ENCODE assay signal across 21 cellular contexts in the genomic region with DNA sequence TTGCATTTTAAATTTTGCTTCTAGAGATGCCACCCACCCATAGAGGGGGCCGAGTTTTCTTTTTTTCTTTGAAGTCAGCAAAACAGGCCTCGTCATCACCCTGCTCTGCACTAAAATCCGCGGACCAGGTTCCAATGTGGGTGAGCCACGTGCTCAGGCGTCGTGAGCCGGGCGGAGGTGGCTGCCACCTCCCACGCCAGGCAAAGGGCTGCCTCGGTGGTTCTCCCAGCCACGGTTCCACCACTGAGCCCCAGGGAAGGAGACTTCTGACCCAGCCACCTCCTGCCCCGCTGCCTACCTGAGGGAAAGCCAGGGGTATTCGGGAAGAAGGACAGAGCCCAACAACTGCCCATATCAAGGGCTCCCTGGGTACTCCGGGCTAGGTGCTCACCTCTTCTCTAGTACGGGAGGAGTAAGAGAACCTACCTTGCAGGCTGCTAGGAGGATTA. TPM values are rescaled to one million over a fixed set of nuclear protein-coding genes. Genes with fewer than 3 reads are reported as not detected.
DNase-seq lines count a peak whose midpoint lies in the region; ATAC-seq, FAIRE-seq and TF ChIP-seq lines count a peak whose summit lies in the region.
"Had no signal": no experiment of that assay in that cellular context is flagged by ENCODE, and none has a peak within 500 bp of the region (broad histone marks: within the 10 kb centered on the region; RNA-seq: fewer than 3 reads in every experiment).

No MANE protein-coding gene starts in this region.

- in situ Hi-C loops in K562 (cut with MboI) = no loop called here

- no peaks in the 10 kb centered on the region for H3F3A ChIP-seq in PC-3 (ENCODE audit: low read length, unreplicated experiment)

- H3K9me3 ChIP-seq in K562 (replicated peaks; ENCODE audit: control insufficient read depth, insufficient read depth, low read depth, low read length) = no peaks in the 10 kb centered on the region
- no peaks in the 10 kb centered on the region for H3K9me3 ChIP-seq in gastroesophageal sphincter
- no peaks in the 10 kb centered on the region for H3K9me3 ChIP-seq in MG63
- no peaks in the 10 kb centered on the region for H3K9me3 ChIP-seq in PC-3 (ENCODE audit: low read length)
- H3K9me3 ChIP-seq: SJSA1 had no signal

- no peak for TF ChIP-seq RAD21 in K562 (CRISPR knock-in tag; conservative IDR thresholded peaks at IDR 0.05 in 1 of 2, IDR thresholded peaks at IDR 0.05 in 1 of 2)

- 15% methylated on average over 8 of the region's 16 CpGs for WGBS in K562 (ENCODE audit: insufficient coverage, low coverage, missing lambda C conversion rate)
- 80 to 97% methylated on average over 1 to 3 of the region's 16 CpGs for WGBS in gastroesophageal sphincter (ENCODE audit: low coverage in 1 of 2), 2 donors

- H3K9me1 ChIP-seq in K562 (ENCODE audit: control insufficient read depth, insufficient read depth, low read length) = no peaks in the 10 kb centered on the region

- H3K27ac ChIP-seq in K562 (ENCODE audit: extremely low read depth, low read depth, low read length) (no peak overlapping the region), gastroesophageal sphincter (peak overlapping the region in 3 of 4 donors; percentile 79 to 86 (median 81)), PC-3 (ENCODE audit: low read length) (no peak overlapping the region)
- H3K27ac ChIP-seq: SJSA1 had no signal

- intact Hi-C loops in K562 (cut with micrococcal nuclease) = no loop called here
- intact Hi-C loops in posterior vena cava (cut with DNase I) = no loop called here
- intact Hi-C loops in PC-3 (cut with micrococcal nuclease) = no loop called here

- BruUV-seq in K562 (replicated peaks; lab: Mats Ljungman, UMichigan) = no TSS peak
- BruUV-seq in PC-3 (replicated peaks; lab: Mats Ljungman, UMichigan) = no TSS peak

- no peak for FAIRE-seq in K562 (lab: Jason Lieb, UNC)
- FAIRE-seq: GM18507, H54 had no signal

- no peaks in the 10 kb centered on the region for H3K27me3 ChIP-seq in H7 (ENCODE audit: control insufficient read depth, insufficient read depth, low read length)
- H3K27me3 ChIP-seq in K562 (ENCODE audit: control insufficient read depth in 2 of 2, insufficient read depth in 2 of 2, low read length in 2 of 2) = peaks cover 0 to 22% of the 10 kb centered on the region in 2 experiments; a peak in 2 of 5 replicates
- H3K27me3 ChIP-seq in gastroesophageal sphincter = no peaks in the 10 kb centered on the region
- H3K27me3 ChIP-seq in MG63 = no peaks in the 10 kb centered on the region
- H3K27me3 ChIP-seq in PC-3 (ENCODE audit: low read length) = no peaks in the 10 kb centered on the region
- H3K27me3 ChIP-seq: SJSA1 had no signal

- ATAC-seq in K562 (no peak), gastroesophageal sphincter (no peak), PC-3 (no peak)
- ATAC-seq: CD8-positive, alpha-beta T cell had no signal

- DNase-seq in H7 (peak; percentile 40), K562 (ENCODE audit: extremely low read depth in 1 of 4, low spot score in 3 of 4) (no peak), posterior vena cava (ENCODE audit: low spot score) (peak; percentile 48), MG63 (no peak), DMS79 treated with DMSO at 0.1 percent for 48 hours (lab: John Stamatoyannopoulos, UW) (no peak), PC-3 (no peak), NCI-H146 (lab: John Stamatoyannopoulos, UW) (no peak)
- DNase-seq: AML-193; C1 segment of cervical spinal cord; CD8-positive, alpha-beta T cell; GDM1; HFFc6; Kasumi-1; NCI-H1048; NCI-H1417 treated with DMSO at 0.1 percent for 48 hours; NCI-H187 treated with DMSO at 0.1 percent for 48 hours; NCI-H2107 had no signal

- H2AFZ ChIP-seq in K562 (ENCODE audit: low read depth, low read length) (no peak overlapping the region), PC-3 (ENCODE audit: low read length) (no peak overlapping the region)

- H4K20me1 ChIP-seq in K562 (replicated peaks; ENCODE audit: control insufficient read depth, insufficient read depth, low read length) (0 out of 2 replicates have a peak, but pooled peaks cover 2% of the 10 kb centered on the region), PC-3 (ENCODE audit: low read length) (no peaks in the 10 kb centered on the region)

- H3K79me2 ChIP-seq in K562 (ENCODE audit: control insufficient read depth, insufficient read depth, low read length) = no peaks in the 10 kb centered on the region
- no peaks in the 10 kb centered on the region for H3K79me2 ChIP-seq in PC-3 (ENCODE audit: low read length)

- H3K9me2 ChIP-seq in PC-3 (replicated peaks; ENCODE audit: low read length) = no peaks in the 10 kb centered on the region

- H3K9ac ChIP-seq in K562 (ENCODE audit: insufficient read depth in 1 of 2, low read depth in 2 of 2, low read length in 2 of 2) (no peak overlapping the region), PC-3 (ENCODE audit: low read length) (no peak overlapping the region)

- CTCF ChIA-PET in K562 (lab: Yijun Ruan, JAX; ENCODE audit: low intra/inter-chr PET ratio) = no interaction called here
- CTCF ChIA-PET in PC-3 (lab: Charles Lee) = no interaction called here

- POLR2A ChIA-PET in K562 (lab: Yijun Ruan, JAX) (no interaction called here), PC-3 (lab: Charles Lee; ENCODE audit: unreplicated experiment) (no interaction called here)

- no peak for TF ChIP-seq CTCF in K562 (IDR thresholded peaks at IDR 0.05 in 2 of 3, conservative IDR thresholded peaks at IDR 0.05 in 1 of 3; ENCODE audit: insufficient read depth in 2 of 3, low read depth in 1 of 3, low read length in 3 of 3)
- TF ChIP-seq CTCF in gastroesophageal sphincter (IDR thresholded peaks at IDR 0.05) = no peak
- TF ChIP-seq CTCF in PC-3 (conservative IDR thresholded peaks at IDR 0.05; ENCODE audit: low read depth, low read length) = no peak

- peaks cover 0 to 3% of the 10 kb centered on the region in 2 experiments; a peak in 2 of 5 replicates for H3K4me1 ChIP-seq in K562 (replicated peaks in 1 of 2; ENCODE audit: control insufficient read depth in 2 of 2, insufficient read depth in 2 of 2, low read length in 2 of 2)
- H3K4me1 ChIP-seq in gastroesophageal sphincter = peaks cover 0 to 64% (median 16%) of the 10 kb centered on the region in 3 donors
- peaks cover 11% of the 10 kb centered on the region for H3K4me1 ChIP-seq in PC-3 (ENCODE audit: insufficient read depth, low read length)

- H3K4me2 ChIP-seq in K562 (ENCODE audit: insufficient read depth, low read length) (no peak overlapping the region), PC-3 (ENCODE audit: low read length) (no peak overlapping the region)

- no peaks in the 10 kb centered on the region for H3K36me3 ChIP-seq in H7 (replicated peaks; ENCODE audit: control insufficient read depth, insufficient read depth, low read length)
- H3K36me3 ChIP-seq in K562 (ENCODE audit: control insufficient read depth, insufficient read depth, low read length) = no peaks in the 10 kb centered on the region
- H3K36me3 ChIP-seq in gastroesophageal sphincter = no peaks in the 10 kb centered on the region
- H3K36me3 ChIP-seq in MG63 = no peaks in the 10 kb centered on the region
- no peaks in the 10 kb centered on the region for H3K36me3 ChIP-seq in PC-3 (ENCODE audit: low read depth, low read length)
- H3K36me3 ChIP-seq: SJSA1 had no signal

- TF ChIP-seq POLR2A in K562 (conservative IDR thresholded peaks at IDR 0.05) = no peak
- no peak for TF ChIP-seq POLR2A in gastroesophageal sphincter (IDR thresholded peaks at IDR 0.05)

- TF ChIP-seq EP300 in K562 (IDR thresholded peaks at IDR 0.05; ENCODE audit: low read length) = no peak
- no peak for TF ChIP-seq EP300 in gastroesophageal sphincter (IDR thresholded peaks at IDR 0.05)

- H3K4me3 ChIP-seq in H7 (ENCODE audit: insufficient read depth, low read depth, low read length) (no peak overlapping the region), K562 (no peak overlapping the region), gastroesophageal sphincter (no peak overlapping the region), MG63 (no peak overlapping the region), PC-3 (ENCODE audit: low read length) (no peak overlapping the region)
- H3K4me3 ChIP-seq: SJSA1 had no signal

TF ChIP-seq in K562, 482 proteins besides CTCF, POLR2A, EP300 and RAD21 (continues in another document):
- peak in 1 of 2 experiments; percentile 9 for TF ChIP-seq E2F6 (IDR thresholded peaks at IDR 0.05; ENCODE audit: borderline replicate concordance in 1 of 2, extremely low read depth in 1 of 2, insufficient read depth in 1 of 2, insufficient read length in 1 of 2, low read depth in 1 of 2, low read length in 1 of 2, poor library complexity in 1 of 2, severe bottlenecking in 1 of 2)

RNA-seq across cellular contexts. Expression of gene MN1, which starts 45.3 kb away (rescaled TPM):
- 22.1 and 26.4 TPM in 2 replicates for total RNA-seq in H7 (2014; rRNA removed; shearing (Covaris generic))
- not detected in 2 replicates for total RNA-seq in K562 (2011; cell fraction: chromatin; rRNA removed; ENCODE audit: low replicate concordance)
- total RNA-seq in K562 (2011; cell fraction: nucleolus; rRNA removed) = under 0.01 TPM in 1 of 2 replicates, not detected in the other
- total RNA-seq in K562 (2011; cell fraction: nucleoplasm; rRNA removed) = not detected in 2 replicates
- total RNA-seq in K562 (2014; rRNA removed) = under 0.01 and 0.05 TPM in 2 replicates
- total RNA-seq in K562 (2014; rRNA removed; fragmentation: Illumina TruSeq; extraction: Trizol) = not detected in 2 replicates
- 0.04 TPM in 1 of 2 replicates, not detected in the other for total RNA-seq in K562 (2015; rRNA removed; fragmentation: Illumina TruSeq; extraction: Trizol)
- 0.02 and 0.04 TPM in 2 replicates for total RNA-seq in K562 (2021)
- 0.05 TPM in 1 of 2 replicates, not detected in the other for polyA plus RNA-seq in K562 (2011; rRNA removed)
- polyA plus RNA-seq in K562 (2011; cell fraction: cytosol; rRNA removed) = 0.01 TPM in 1 of 2 replicates, not detected in the other
- 0.01 TPM in 2 replicates for polyA plus RNA-seq in K562 (2011; cell fraction: nucleus; rRNA removed)
- polyA plus RNA-seq in K562 (2012) = 0.05 and 0.06 TPM in 2 replicates
- 0.01 and 0.04 TPM in 2 replicates for polyA plus RNA-seq in K562 (2014; fragmentation: Illumina TruSeq; extraction: Trizol)
- polyA plus RNA-seq in K562 (2014; fragmentation: Nextera tagmentation; extraction: Ambion mirVana) = under 1 TPM in 1 of 2 experiments, not detected in 1; under 0.01 TPM
- not detected in 2 replicates for polyA plus RNA-seq in K562 (2014; rRNA removed)
- not detected in 2 replicates for polyA minus RNA-seq in K562 (2011; rRNA and poly(A)+ RNA removed)
- not detected in 2 replicates for polyA minus RNA-seq in K562 (2011; cell fraction: cytosol; rRNA and poly(A)+ RNA removed)
- under 0.01 TPM in 2 replicates for polyA minus RNA-seq in K562 (2011; cell fraction: nucleus; rRNA and poly(A)+ RNA removed)
- 10 to 100 TPM; 13.4 to 52.8 (median 28.5) TPM for total RNA-seq in gastroesophageal sphincter
- 10 to 100 TPM; 22.9 to 41.8 TPM for total RNA-seq in posterior vena cava
- 1.4 and 1.9 TPM in 2 replicates for total RNA-seq in MG63 (2014; rRNA removed; shearing (Covaris generic); ENCODE audit: low replicate concordance)
- 2.7 and 3.1 TPM in 2 replicates for total RNA-seq in PC-3 (2014; rRNA removed)

Comparison
In these comparisons a context has a peak if more than half of its experiments do, and no peak if none do; other contexts are left out.
1. DNase-seq: peak in H7 (single experiment) and posterior vena cava (single experiment); none in K562 (0 of 4), MG63 (single experiment), DMS79 treated with DMSO at 0.1 percent for 48 hours (single experiment), PC-3 (single experiment) and NCI-H146 (single experiment).
2. H3K27ac ChIP-seq: peak in gastroesophageal sphincter (3 of 4); none in K562 (single experiment) and PC-3 (single experiment).